In the genomic region with DNA sequence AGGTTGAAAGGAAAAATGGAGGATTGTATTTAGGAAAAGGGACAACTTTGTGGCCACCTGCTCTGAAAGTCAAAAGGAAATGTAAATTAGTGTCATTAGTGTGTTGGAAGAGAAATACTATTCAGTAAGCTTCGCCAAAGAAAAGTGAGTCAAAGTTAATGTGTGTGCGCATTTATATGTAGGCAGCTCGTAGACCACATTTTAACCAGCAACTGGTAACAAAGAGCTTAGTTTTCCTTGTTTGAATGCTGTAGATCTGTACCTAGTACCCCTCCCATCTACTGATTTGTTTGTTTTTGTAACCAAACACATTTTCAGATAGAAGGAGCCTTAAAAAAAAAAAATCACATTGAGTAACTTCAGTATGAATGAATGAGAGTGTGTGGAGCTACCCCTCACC, we compare ENCODE assay signal across 1 cellular context.
TF ChIP-seq lines count a peak whose summit lies in the region.

No MANE protein-coding gene starts in this region.

TF ChIP-seq in HepG2, 621 proteins besides CTCF, POLR2A, EP300 and RAD21:
- TF ChIP-seq MATR3 (CRISPR knock-in tag; IDR thresholded peaks at IDR 0.05) (no peak), ZNF703 (CRISPR knock-in tag; IDR thresholded peaks at IDR 0.05; ENCODE audit: borderline replicate concordance) (no peak), ZNF781 (CRISPR knock-in tag; IDR thresholded peaks at IDR 0.05; ENCODE audit: borderline replicate concordance, not compliant biosample characterization) (no peak), CREB1 (IDR thresholded peaks at IDR 0.05) (no peak), CREB1 (CRISPR knock-in tag; IDR thresholded peaks at IDR 0.05) (no peak), PRPF4 (IDR thresholded peaks at IDR 0.05; ENCODE audit: low read depth, low read length, poor library complexity, severe bottlenecking) (no peak), FOXC1 (CRISPR knock-in tag; IDR thresholded peaks at IDR 0.05; ENCODE audit: borderline replicate concordance) (no peak), PCBP2 (optimal IDR thresholded peaks at IDR 0.05; ENCODE audit: low read depth, low read length, poor library complexity, severe bottlenecking) (no peak), ZMAT3 (CRISPR knock-in tag; conservative IDR thresholded peaks at IDR 0.05) (no peak), LCORL (IDR thresholded peaks at IDR 0.05) (no peak), LCORL (CRISPR knock-in tag; IDR thresholded peaks at IDR 0.05) (no peak), ZZZ3 (CRISPR knock-in tag; IDR thresholded peaks at IDR 0.05; ENCODE audit: borderline replicate concordance) (no peak), ZFP36L2 (CRISPR knock-in tag; IDR thresholded peaks at IDR 0.05) (no peak), ATF7-NPFF (CRISPR knock-in tag; IDR thresholded peaks at IDR 0.05; ENCODE audit: low read depth) (no peak), SALL2 (CRISPR knock-in tag; IDR thresholded peaks at IDR 0.05) (no peak), MED1 (CRISPR knock-in tag; IDR thresholded peaks at IDR 0.05) (no peak)
- TF ChIP-seq, protein P1, sequence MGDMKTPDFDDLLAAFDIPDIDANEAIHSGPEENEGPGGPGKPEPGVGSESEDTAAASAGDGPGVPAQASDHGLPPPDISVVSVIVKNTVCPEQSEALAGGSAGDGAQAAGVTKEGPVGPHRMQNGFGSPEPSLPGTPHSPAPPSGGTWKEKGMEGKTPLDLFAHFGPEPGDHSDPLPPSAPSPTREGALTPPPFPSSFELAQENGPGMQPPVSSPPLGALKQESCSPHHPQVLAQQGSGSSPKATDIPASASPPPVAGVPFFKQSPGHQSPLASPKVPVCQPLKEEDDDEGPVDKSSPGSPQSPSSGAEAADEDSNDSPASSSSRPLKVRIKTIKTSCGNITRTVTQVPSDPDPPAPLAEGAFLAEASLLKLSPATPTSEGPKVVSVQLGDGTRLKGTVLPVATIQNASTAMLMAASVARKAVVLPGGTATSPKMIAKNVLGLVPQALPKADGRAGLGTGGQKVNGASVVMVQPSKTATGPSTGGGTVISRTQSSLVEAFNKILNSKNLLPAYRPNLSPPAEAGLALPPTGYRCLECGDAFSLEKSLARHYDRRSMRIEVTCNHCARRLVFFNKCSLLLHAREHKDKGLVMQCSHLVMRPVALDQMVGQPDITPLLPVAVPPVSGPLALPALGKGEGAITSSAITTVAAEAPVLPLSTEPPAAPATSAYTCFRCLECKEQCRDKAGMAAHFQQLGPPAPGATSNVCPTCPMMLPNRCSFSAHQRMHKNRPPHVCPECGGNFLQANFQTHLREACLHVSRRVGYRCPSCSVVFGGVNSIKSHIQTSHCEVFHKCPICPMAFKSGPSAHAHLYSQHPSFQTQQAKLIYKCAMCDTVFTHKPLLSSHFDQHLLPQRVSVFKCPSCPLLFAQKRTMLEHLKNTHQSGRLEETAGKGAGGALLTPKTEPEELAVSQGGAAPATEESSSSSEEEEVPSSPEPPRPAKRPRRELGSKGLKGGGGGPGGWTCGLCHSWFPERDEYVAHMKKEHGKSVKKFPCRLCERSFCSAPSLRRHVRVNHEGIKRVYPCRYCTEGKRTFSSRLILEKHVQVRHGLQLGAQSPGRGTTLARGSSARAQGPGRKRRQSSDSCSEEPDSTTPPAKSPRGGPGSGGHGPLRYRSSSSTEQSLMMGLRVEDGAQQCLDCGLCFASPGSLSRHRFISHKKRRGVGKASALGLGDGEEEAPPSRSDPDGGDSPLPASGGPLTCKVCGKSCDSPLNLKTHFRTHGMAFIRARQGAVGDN (CRISPR knock-in tag; IDR thresholded peaks at IDR 0.05), result no peak
- TF ChIP-seq, protein P2, sequence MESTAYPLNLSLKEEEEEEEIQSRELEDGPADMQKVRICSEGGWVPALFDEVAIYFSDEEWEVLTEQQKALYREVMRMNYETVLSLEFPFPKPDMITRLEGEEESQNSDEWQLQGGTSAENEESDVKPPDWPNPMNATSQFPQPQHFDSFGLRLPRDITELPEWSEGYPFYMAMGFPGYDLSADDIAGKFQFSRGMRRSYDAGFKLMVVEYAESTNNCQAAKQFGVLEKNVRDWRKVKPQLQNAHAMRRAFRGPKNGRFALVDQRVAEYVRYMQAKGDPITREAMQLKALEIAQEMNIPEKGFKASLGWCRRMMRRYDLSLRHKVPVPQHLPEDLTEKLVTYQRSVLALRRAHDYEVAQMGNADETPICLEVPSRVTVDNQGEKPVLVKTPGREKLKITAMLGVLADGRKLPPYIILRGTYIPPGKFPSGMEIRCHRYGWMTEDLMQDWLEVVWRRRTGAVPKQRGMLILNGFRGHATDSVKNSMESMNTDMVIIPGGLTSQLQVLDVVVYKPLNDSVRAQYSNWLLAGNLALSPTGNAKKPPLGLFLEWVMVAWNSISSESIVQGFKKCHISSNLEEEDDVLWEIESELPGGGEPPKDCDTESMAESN (CRISPR knock-in tag; conservative IDR thresholded peaks at IDR 0.05), result no peak
- TF ChIP-seq, protein P3, sequence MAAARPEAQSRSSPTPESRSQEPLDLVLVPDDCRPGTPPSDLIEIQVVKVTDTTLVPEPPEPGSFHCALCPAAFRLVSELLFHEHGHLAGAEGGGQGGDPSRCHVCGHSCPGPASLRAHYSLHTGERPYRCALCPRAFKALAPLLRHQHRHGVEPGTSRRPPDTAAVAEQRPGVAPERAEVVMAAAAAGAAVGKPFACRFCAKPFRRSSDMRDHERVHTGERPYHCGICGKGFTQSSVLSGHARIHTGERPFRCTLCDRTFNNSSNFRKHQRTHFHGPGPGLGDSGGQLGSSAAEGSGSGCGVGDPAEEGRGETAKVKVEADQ (CRISPR knock-in tag; IDR thresholded peaks at IDR 0.05; ENCODE audit: borderline replicate concordance), result no peak
- TF ChIP-seq, protein P4, sequence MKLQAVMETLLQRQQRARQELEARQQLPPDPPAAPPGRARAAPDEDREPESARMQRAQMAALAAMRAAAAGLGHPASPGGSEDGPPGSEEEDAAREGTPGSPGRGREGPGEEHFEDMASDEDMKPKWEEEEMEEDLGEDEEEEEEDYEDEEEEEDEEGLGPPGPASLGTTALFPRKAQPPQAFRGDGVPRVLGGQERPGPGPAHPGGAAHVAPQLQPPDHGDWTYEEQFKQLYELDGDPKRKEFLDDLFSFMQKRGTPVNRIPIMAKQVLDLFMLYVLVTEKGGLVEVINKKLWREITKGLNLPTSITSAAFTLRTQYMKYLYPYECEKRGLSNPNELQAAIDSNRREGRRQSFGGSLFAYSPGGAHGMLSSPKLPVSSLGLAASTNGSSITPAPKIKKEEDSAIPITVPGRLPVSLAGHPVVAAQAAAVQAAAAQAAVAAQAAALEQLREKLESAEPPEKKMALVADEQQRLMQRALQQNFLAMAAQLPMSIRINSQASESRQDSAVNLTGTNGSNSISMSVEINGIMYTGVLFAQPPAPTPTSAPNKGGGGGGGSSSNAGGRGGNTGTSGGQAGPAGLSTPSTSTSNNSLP (IDR thresholded peaks at IDR 0.05; ENCODE audit: low read depth, low read length), result no peak
- TF ChIP-seq, protein P5, sequence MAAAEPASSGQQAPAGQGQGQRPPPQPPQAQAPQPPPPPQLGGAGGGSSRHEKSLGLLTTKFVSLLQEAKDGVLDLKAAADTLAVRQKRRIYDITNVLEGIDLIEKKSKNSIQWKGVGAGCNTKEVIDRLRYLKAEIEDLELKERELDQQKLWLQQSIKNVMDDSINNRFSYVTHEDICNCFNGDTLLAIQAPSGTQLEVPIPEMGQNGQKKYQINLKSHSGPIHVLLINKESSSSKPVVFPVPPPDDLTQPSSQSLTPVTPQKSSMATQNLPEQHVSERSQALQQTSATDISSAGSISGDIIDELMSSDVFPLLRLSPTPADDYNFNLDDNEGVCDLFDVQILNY (CRISPR knock-in tag; conservative IDR thresholded peaks at IDR 0.05), result no peak
